Comparison of ENCODE assay signal across 12 cellular contexts in genomic region chr1:201482755-201483154, GRCh38. TPM values are rescaled to one million over a fixed set of nuclear protein-coding genes. Genes with fewer than 3 reads are reported as not detected.
DNase-seq lines count a peak whose midpoint lies in the region; ATAC-seq, FAIRE-seq and TF ChIP-seq lines count a peak whose summit lies in the region.
"Had no signal": no experiment of that assay in that cellular context is flagged by ENCODE, and none has a peak within 500 bp of the region (broad histone marks: within the 10 kb centered on the region; RNA-seq: fewer than 3 reads in every experiment).

No MANE protein-coding gene starts in this region.

- peaks cover 9% of the 10 kb centered on the region for H3K36me3 Mint-ChIP-seq in Caco-2 (ENCODE audit: insufficient read depth, unreplicated experiment)

- H2AK5ac ChIP-seq in neuronal stem cell (ENCODE audit: low read depth, low read length), result no peak overlapping the region

- H3K27ac ChIP-seq in SU-DHL-6 (ENCODE audit: low read depth, low read length), result no peak overlapping the region
- H3K27ac ChIP-seq in neuronal stem cell (replicated peaks; ENCODE audit: low read length), result no peak overlapping the region
- H3K27ac ChIP-seq: brain microvascular endothelial cell, testis had no signal

- H3K27me3 Mint-ChIP-seq in Caco-2 (ENCODE audit: insufficient read depth, unreplicated experiment), result no peaks in the 10 kb centered on the region

- peak; percentile 46 for ATAC-seq in GM21526 (IDR thresholded peaks at IDR 0.05; ENCODE audit: low FRiP score, unreplicated experiment)
- no peak for ATAC-seq in GM18861 (IDR thresholded peaks at IDR 0.05; ENCODE audit: unreplicated experiment)

- no peak for FAIRE-seq in HTR-8/SVneo (lab: Jason Lieb, UNC)
- FAIRE-seq: islet of Langerhans had no signal

- no peak overlapping the region for H3K27ac Mint-ChIP-seq in Caco-2 (ENCODE audit: unreplicated experiment)

- intact Hi-C loops in Caco-2 (cut with micrococcal nuclease; ENCODE audit: unreplicated experiment), result loop anchor here (1.0 to 5.0 kb wide), 2 partner anchors 31 to 220 kb away; no protein-coding TSS in a partner anchor

- TF ChIP-seq CTCF in Caco-2 (IDR thresholded peaks at IDR 0.05; ENCODE audit: insufficient read depth in 1 of 2, low read depth in 1 of 2, low read length in 1 of 2, severe bottlenecking in 1 of 2, unreplicated experiment in 1 of 2), result no peak
- no peak for TF ChIP-seq CTCF in SU-DHL-6 (IDR thresholded peaks at IDR 0.05; ENCODE audit: insufficient read depth, low read length, poor library complexity, severe bottlenecking)

- POLR2A ChIA-PET in Caco-2 (lab: Charles Lee), result no interaction called here

- no peak overlapping the region for H3K9ac ChIP-seq in SU-DHL-6 (ENCODE audit: low read length)
- H3K9ac ChIP-seq in neuronal stem cell (ENCODE audit: low read depth, low read length, poor library complexity), result no peak overlapping the region

- H2AFZ ChIP-seq in SU-DHL-6 (ENCODE audit: low read depth, low read length, severe bottlenecking), result peak overlapping the region; percentile 31
- H2AFZ ChIP-seq in neuronal stem cell (ENCODE audit: low read length), result peak overlapping the region; percentile 89

- H3K4me2 ChIP-seq in SU-DHL-6 (ENCODE audit: low read depth, low read length, poor library complexity, severe bottlenecking), result no peak overlapping the region
- no peak overlapping the region for H3K4me2 ChIP-seq in neuronal stem cell (ENCODE audit: insufficient read depth, low read length, poor library complexity, severe bottlenecking)

- no peaks in the 10 kb centered on the region for H3K79me1 ChIP-seq in neuronal stem cell (ENCODE audit: low read depth, low read length)

- H3K4me1 ChIP-seq in Caco-2, result peaks cover 15% of the 10 kb centered on the region; the same call in 1 of the 2 replicates
- H3K4me1 ChIP-seq in neuronal stem cell (ENCODE audit: control insufficient read depth in 2 of 2, insufficient read depth in 1 of 2, low read depth in 1 of 2, low read length in 2 of 2), result peaks cover 4 to 12% of the 10 kb centered on the region in 2 donors

- no peak overlapping the region for H2BK120ac ChIP-seq in neuronal stem cell (ENCODE audit: low read depth, low read length)

- DNase-seq in Caco-2 (no peak), neuronal stem cell (ENCODE audit: low spot score) (no peak), activated gamma-delta T cell (lab: John Stamatoyannopoulos, UW) (no peak), HTR-8/SVneo (ENCODE audit: insufficient read length, low spot score) (no peak), DMS 273 (lab: John Stamatoyannopoulos, UW; ENCODE audit: unreplicated experiment) (no peak)

- no peak overlapping the region for H3K23ac ChIP-seq in neuronal stem cell (ENCODE audit: low read depth, low read length, poor library complexity)

- peak overlapping the region; percentile 68 for H3K4me3 Mint-ChIP-seq in Caco-2 (ENCODE audit: unreplicated experiment)

- no peak overlapping the region for H4K91ac ChIP-seq in neuronal stem cell (ENCODE audit: low read depth, low read length, poor library complexity)

- no TSS peak for BruUV-seq in Caco-2 (replicated peaks; lab: Mats Ljungman, UMichigan)

- no peaks in the 10 kb centered on the region for H3K79me2 ChIP-seq in SU-DHL-6 (ENCODE audit: insufficient read depth, low read length)

- no CpG with 5 or more reads among the region's 5 CpGs for WGBS in neuronal stem cell (ENCODE audit: extremely low coverage in 2 of 2, insufficient read length in 2 of 2, insufficient replicate concordance in 1 of 2), 2 donors

- H3K9me3 ChIP-seq in Caco-2 (no peaks in the 10 kb centered on the region), SU-DHL-6 (ENCODE audit: insufficient read depth, low read length) (no peaks in the 10 kb centered on the region), neuronal stem cell (replicated peaks in 1 of 2; ENCODE audit: control insufficient read depth in 2 of 2, insufficient read depth in 1 of 2, low read depth in 1 of 2, low read length in 2 of 2) (no peaks in the 10 kb centered on the region)
- H3K9me3 ChIP-seq: testis had no signal

- CTCF ChIA-PET in Caco-2 (lab: Charles Lee), result interaction anchor here (1.0 to 5.0 kb wide), 9 partner anchors 12 to 310 kb away, joined by 3 to 198 read pairs (median 13); no protein-coding TSS in a partner anchor

- no peak overlapping the region for H3K4ac ChIP-seq in neuronal stem cell (ENCODE audit: low read length)

- no peaks in the 10 kb centered on the region for H4K20me1 ChIP-seq in SU-DHL-6 (ENCODE audit: low read depth, low read length)

- no peak overlapping the region for H4K8ac ChIP-seq in neuronal stem cell (ENCODE audit: low read depth, low read length)

- H3K4me1 Mint-ChIP-seq in Caco-2 (ENCODE audit: low read depth, unreplicated experiment), result peaks cover 4% of the 10 kb centered on the region

- no peaks in the 10 kb centered on the region for H3F3A ChIP-seq in SU-DHL-6 (ENCODE audit: insufficient read depth)

- H3K14ac ChIP-seq in neuronal stem cell (ENCODE audit: low read length), result no peak overlapping the region

- H3K36me3 ChIP-seq in Caco-2 (ENCODE audit: control insufficient read depth, insufficient read depth, low read length) (no peaks in the 10 kb centered on the region), SU-DHL-6 (ENCODE audit: low read length) (no peaks in the 10 kb centered on the region), neuronal stem cell (replicated peaks in 1 of 2; ENCODE audit: control insufficient read depth in 2 of 2, insufficient read depth in 2 of 2, low read length in 2 of 2) (no peaks in the 10 kb centered on the region)

- no peak overlapping the region for H2BK15ac ChIP-seq in neuronal stem cell (ENCODE audit: low read length)

- H2BK5ac ChIP-seq in neuronal stem cell (ENCODE audit: low read length), result no peak overlapping the region

- H3K9me3 Mint-ChIP-seq in Caco-2 (ENCODE audit: unreplicated experiment), result no peaks in the 10 kb centered on the region
- H3K9me3 Mint-ChIP-seq: CD8-positive, alpha-beta memory T cell had no signal

- H3K27me3 ChIP-seq in Caco-2 (replicated peaks; ENCODE audit: control insufficient read depth, insufficient read depth, low read length), result no peaks in the 10 kb centered on the region
- H3K27me3 ChIP-seq in SU-DHL-6 (ENCODE audit: low read length), result no peaks in the 10 kb centered on the region
- peaks cover 3 to 38% (median 20%) of the 10 kb centered on the region in 3 experiments for H3K27me3 ChIP-seq in neuronal stem cell (ENCODE audit: control insufficient read depth in 3 of 3, insufficient read depth in 3 of 3, low read depth in 1 of 3, low read length in 3 of 3)
- H3K27me3 ChIP-seq: brain microvascular endothelial cell, testis had no signal

- no peak overlapping the region for H3K18ac ChIP-seq in neuronal stem cell (ENCODE audit: low read length)

- no peaks in the 10 kb centered on the region for H3K9me2 ChIP-seq in SU-DHL-6 (replicated peaks; ENCODE audit: insufficient read depth, low read length)

- no peak overlapping the region for H2BK12ac ChIP-seq in neuronal stem cell (ENCODE audit: low read length)

- H3K4me3 ChIP-seq in Caco-2 (ENCODE audit: low read depth, low read length) (no peak overlapping the region), SU-DHL-6 (ENCODE audit: insufficient read depth, low read length, poor library complexity, severe bottlenecking) (no peak overlapping the region), neuronal stem cell (ENCODE audit: low read length in 2 of 2) (no peak overlapping the region)

RNA-seq across cellular contexts. Expression of gene PHLDA3, which starts 13.8 kb away (rescaled TPM):
- 6.5 and 10.5 TPM in 2 replicates for total RNA-seq in Caco-2 (2022)
- 12.4 TPM for polyA plus RNA-seq in neuronal stem cell (2013, experiment 1 of 2)
- 12.3 TPM for polyA plus RNA-seq in neuronal stem cell (2013, experiment 2 of 2)

RNA-seq across cellular contexts. Expression of gene CSRP1, which starts 24.2 kb away (rescaled TPM):
- total RNA-seq in Caco-2 (2022), result 60.0 and 60.8 TPM in 2 replicates
- polyA plus RNA-seq in neuronal stem cell (2013, experiment 1 of 2), result 31.8 TPM
- polyA plus RNA-seq in neuronal stem cell (2013, experiment 2 of 2), result 29.5 TPM

RNA-seq across cellular contexts. Expression of gene NAV1, which starts 56.2 kb away (rescaled TPM):
- 2.0 and 4.6 TPM in 2 replicates for total RNA-seq in Caco-2 (2022)
- polyA plus RNA-seq in neuronal stem cell (2013, experiment 1 of 2), result 112 TPM
- 121 TPM for polyA plus RNA-seq in neuronal stem cell (2013, experiment 2 of 2)
